ENCODE assay signal across 11 cellular contexts in the genomic region with DNA sequence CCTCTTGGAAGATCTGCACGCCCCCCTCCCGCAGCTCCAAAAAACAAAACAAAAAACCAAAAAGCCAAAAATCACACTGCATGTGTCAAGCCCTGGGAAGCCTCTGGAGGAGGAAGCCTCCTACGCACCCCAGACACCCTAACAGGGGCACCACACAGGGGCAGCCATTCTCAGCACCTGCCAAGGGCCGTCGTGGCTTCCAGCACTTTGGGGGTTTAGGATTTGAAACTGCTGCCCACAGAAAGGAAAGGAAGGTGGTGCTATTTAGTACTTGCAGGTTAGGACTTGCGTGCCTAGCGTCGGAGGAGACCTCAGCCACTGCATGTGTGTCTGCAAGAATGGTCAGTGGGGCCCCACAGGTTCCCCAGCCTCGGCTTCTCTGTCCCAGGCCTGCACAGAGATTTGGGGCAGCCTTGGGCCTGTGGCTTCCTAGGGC. TPM values are rescaled to one million over a fixed set of nuclear protein-coding genes. Genes with fewer than 3 reads are reported as not detected.
DNase-seq lines count a peak whose midpoint lies in the region; ATAC-seq and TF ChIP-seq lines count a peak whose summit lies in the region.
"Had no signal": no experiment of that assay in that cellular context is flagged by ENCODE, and none has a peak within 500 bp of the region (broad histone marks: within the 10 kb centered on the region; RNA-seq: fewer than 3 reads in every experiment).

No MANE protein-coding gene starts in this region.

- peaks cover 67% of the 10 kb centered on the region for H3K4me1 Mint-ChIP-seq in stimulated activated memory B cell treated with anti-CD40 and anti-IgM and Interleukin-4, amounts not matched to agents 10 μg/mL and 1 μg/mL and 100 μg/mL, for 72 hours

- no peak overlapping the region for H3K4me3 ChIP-seq in uterus

- no peaks in the 10 kb centered on the region for H3K27me3 ChIP-seq in uterus

- H3K27ac ChIP-seq in uterus: no peak overlapping the region

- H3K36me3 ChIP-seq in uterus: no peaks in the 10 kb centered on the region

- peak; percentile 42 for DNase-seq in activated CD4-positive, CD25-positive, alpha-beta regulatory T cell treated with anti-CD3 and anti-CD28 coated beads, Interleukin-2, amount 50 U/mL, for 72 hours
- DNase-seq in activated CD4-positive, CD25-positive, alpha-beta regulatory T cell (lab: John Stamatoyannopoulos, UW): no peak
- DNase-seq in activated CD4-positive, alpha-beta T cell treated with anti-CD3 and anti-CD28 coated beads, Interleukin-2, amount 50 U/mL, for 48 hours: peak; percentile 43 to 53
- DNase-seq in uterus (no peak), pons (ENCODE audit: low spot score) (no peak)
- DNase-seq: HCEC 1CT, NCI-H226 had no signal

- H3K36me3 Mint-ChIP-seq in stimulated activated memory B cell treated with anti-CD40 and anti-IgM and Interleukin-4, amounts not matched to agents 10 μg/mL and 1 μg/mL and 100 μg/mL, for 72 hours: no peaks in the 10 kb centered on the region

- H3K27ac Mint-ChIP-seq in stimulated activated memory B cell treated with anti-CD40 and anti-IgM and Interleukin-4, amounts not matched to agents 10 μg/mL and 1 μg/mL and 100 μg/mL, for 72 hours: peak overlapping the region; percentile 94

- TF ChIP-seq CTCF in uterus (IDR thresholded peaks at IDR 0.05): no peak

- H3K9me3 Mint-ChIP-seq in stimulated activated memory B cell treated with anti-CD40 and anti-IgM and Interleukin-4, amounts not matched to agents 10 μg/mL and 1 μg/mL and 100 μg/mL, for 72 hours: no peaks in the 10 kb centered on the region

- no peak for TF ChIP-seq POLR2A in uterus (IDR thresholded peaks at IDR 0.05)

- no peaks in the 10 kb centered on the region for H3K9me3 ChIP-seq in uterus

- peak overlapping the region; percentile 81 for H3K4me3 Mint-ChIP-seq in stimulated activated memory B cell treated with anti-CD40 and anti-IgM and Interleukin-4, amounts not matched to agents 10 μg/mL and 1 μg/mL and 100 μg/mL, for 72 hours

- ATAC-seq in HG02678 (IDR thresholded peaks at IDR 0.05; ENCODE audit: unreplicated experiment): peak; percentile 29
- ATAC-seq in stimulated activated memory B cell treated with anti-CD40 and anti-IgM and Interleukin-4, amounts not matched to agents 10 μg/mL and 1 μg/mL and 100 μg/mL, for 72 hours: peak; percentile 47
- no peak for ATAC-seq in esophagus mucosa

- intact Hi-C loops in uterus (cut with DNase I; ENCODE audit: low total_unique reads): no loop called here

- no peaks in the 10 kb centered on the region for H3K4me1 ChIP-seq in uterus

- H3K27me3 Mint-ChIP-seq in stimulated activated memory B cell treated with anti-CD40 and anti-IgM and Interleukin-4, amounts not matched to agents 10 μg/mL and 1 μg/mL and 100 μg/mL, for 72 hours: no peaks in the 10 kb centered on the region

RNA-seq across cellular contexts. Expression of gene GPR55, which starts 0.4 kb away (rescaled TPM):
- not detected for total RNA-seq in uterus
- total RNA-seq in esophagus mucosa: 0.20 TPM
- total RNA-seq: glomerular endothelial cell had no signal

Comparison
In these comparisons a context has a peak if more than half of its experiments do, and no peak if none do; other contexts are left out.
1. DNase-seq: peak in activated CD4-positive, CD25-positive, alpha-beta regulatory T cell treated with anti-CD3 and anti-CD28 coated beads, Interleukin-2, amount 50 U/mL, for 72 hours (single experiment) and activated CD4-positive, alpha-beta T cell treated with anti-CD3 and anti-CD28 coated beads, Interleukin-2, amount 50 U/mL, for 48 hours (2 of 2); none in activated CD4-positive, CD25-positive, alpha-beta regulatory T cell (0 of 4), uterus (0 of 2) and pons (single experiment).